ENCODE assay signal across 14 cellular contexts in the genomic region with DNA sequence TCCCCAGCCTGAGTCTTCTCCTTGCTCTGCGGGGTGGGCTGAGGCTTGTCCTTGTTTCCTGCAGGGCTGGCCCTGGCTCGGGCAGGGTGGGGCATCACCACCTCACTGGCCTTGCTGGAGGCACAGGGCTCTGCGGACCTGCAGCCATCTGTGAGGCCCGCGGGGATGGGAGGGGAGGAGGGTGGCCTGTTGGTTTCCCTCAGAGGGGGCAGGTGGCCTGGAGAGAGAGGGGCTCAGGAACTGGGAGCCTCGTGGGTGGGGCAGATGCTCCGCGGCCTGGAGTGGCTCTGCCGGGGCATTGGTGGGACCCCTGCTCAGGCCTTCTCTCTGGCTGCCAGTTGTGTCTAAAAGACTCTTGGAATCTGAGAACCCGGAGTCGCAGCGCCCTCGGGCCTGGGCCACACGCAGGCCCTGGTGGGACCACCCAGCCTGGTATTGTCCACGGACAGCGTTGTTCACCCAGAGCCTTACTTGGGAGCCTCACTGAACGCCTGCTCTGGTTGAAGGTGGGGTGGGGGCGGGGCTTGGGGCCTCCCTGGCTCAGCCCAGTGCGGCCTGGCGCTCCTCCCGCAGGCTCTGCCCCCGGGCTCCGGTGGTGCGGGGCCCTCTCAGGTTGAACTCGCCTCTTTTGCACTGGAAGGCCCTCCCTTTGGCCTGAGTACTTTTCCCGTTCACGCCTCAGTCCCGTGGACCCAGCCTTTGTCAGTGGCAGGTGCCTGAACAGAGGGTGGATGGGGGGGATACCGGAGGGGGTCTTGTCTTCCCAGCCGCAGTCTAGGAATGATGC.
A peak's percentile ranks its signal among the peaks of the same experiment; 100 is the strongest.
DNase-seq lines count a peak whose midpoint lies in the region; ATAC-seq and TF ChIP-seq lines count a peak whose summit lies in the region.
"Had no signal": no experiment of that assay in that cellular context is flagged by ENCODE, and none has a peak within 500 bp of the region (broad histone marks: within the 10 kb centered on the region; RNA-seq: fewer than 3 reads in every experiment).

No MANE protein-coding gene starts in this region.

- H3K27me3 ChIP-seq in cardiac muscle cell (no peaks in the 10 kb centered on the region), right atrium auricular region (no peaks in the 10 kb centered on the region), gastroesophageal sphincter (peaks cover 7% of the 10 kb centered on the region), uterus (no peaks in the 10 kb centered on the region)

- H3K36me3 ChIP-seq in cardiac muscle cell (peaks cover 6% of the 10 kb centered on the region), right atrium auricular region (peaks cover 14% of the 10 kb centered on the region), gastroesophageal sphincter (peaks cover 0 to 33% of the 10 kb centered on the region in 2 donors), uterus (no peaks in the 10 kb centered on the region)

- H3K9me3 ChIP-seq in cardiac muscle cell (ENCODE audit: low read depth) (no peaks in the 10 kb centered on the region), right atrium auricular region (no peaks in the 10 kb centered on the region), gastroesophageal sphincter (no peaks in the 10 kb centered on the region), uterus (no peaks in the 10 kb centered on the region)

- ATAC-seq in gastroesophageal sphincter (peak; percentile 24), omental fat pad (ENCODE audit: low FRiP score) (peak; percentile 17)
- ATAC-seq: stimulated activated memory B cell treated with anti-CD40 and anti-IgM and Interleukin-4, amounts not matched to agents 10 μg/mL and 1 μg/mL and 100 μg/mL, for 72 hours had no signal

- TF ChIP-seq CTCF in cardiac muscle cell (IDR thresholded peaks at IDR 0.05; ENCODE audit: low read depth, low read length) (no peak), right atrium auricular region (IDR thresholded peaks at IDR 0.05) (no peak), gastroesophageal sphincter (IDR thresholded peaks at IDR 0.05) (no peak), omental fat pad (IDR thresholded peaks at IDR 0.05) (no peak), uterus (IDR thresholded peaks at IDR 0.05) (no peak)

- TF ChIP-seq EP300 in gastroesophageal sphincter (IDR thresholded peaks at IDR 0.05): no peak

- DNase-seq in cardiac muscle cell (ENCODE audit: low read depth in 1 of 2, low spot score in 1 of 2) (peak in 1 of 2 donors; percentile 49), right atrium auricular region (ENCODE audit: low spot score) (no peak), omental fat pad (ENCODE audit: low spot score) (no peak), uterus (peak in 1 of 2 donors; percentile 56), NCI-H1694 (lab: John Stamatoyannopoulos, UW) (no peak), LoVo (ENCODE audit: low spot score) (no peak), COLO829 (ENCODE audit: low spot score) (no peak)
- DNase-seq: activated naive CD8-positive, alpha-beta T cell treated with anti-CD3 and anti-CD28 coated beads for 36 hours; GDM1; NCI-H1092; NCI-H510A; stimulated activated CD4-positive, alpha-beta T cell treated with anti-CD3 and anti-CD28 coated beads, Interleukin-4, amount 100 ng/mL, for 4 hours had no signal

- H3K27ac ChIP-seq in cardiac muscle cell (peak overlapping the region; percentile 40), right atrium auricular region (peak overlapping the region in 1 of 2 donors; percentile 88), gastroesophageal sphincter (peak overlapping the region in 3 of 4 donors; percentile 86 to 94 (median 93)), uterus (peak overlapping the region; percentile 85 to 94)

- WGBS in gastroesophageal sphincter (ENCODE audit: low coverage in 1 of 2), 2 donors: 33% methylated on average over 3 of the region's 30 CpGs; no CpG with 5 or more reads in 1 of the 2 donors

- H3K4me1 ChIP-seq in cardiac muscle cell (ENCODE audit: low read depth) (peaks cover 25% of the 10 kb centered on the region), right atrium auricular region (peaks cover 0 to 77% of the 10 kb centered on the region in 2 donors), gastroesophageal sphincter (peaks cover 5 to 85% (median 67%) of the 10 kb centered on the region in 3 donors), uterus (peaks cover 10 to 43% of the 10 kb centered on the region in 2 donors)

- H3K4me3 ChIP-seq in cardiac muscle cell (no peak overlapping the region), right atrium auricular region (no peak overlapping the region), gastroesophageal sphincter (no peak overlapping the region), uterus (no peak overlapping the region)

- TF ChIP-seq POLR2A in gastroesophageal sphincter (IDR thresholded peaks at IDR 0.05): no peak
- no peak for TF ChIP-seq POLR2A in uterus (IDR thresholded peaks at IDR 0.05)

- intact Hi-C loops in uterus (cut with DNase I; ENCODE audit: low total_unique reads): no loop called here
